20 cellular contexts compared by ENCODE assay signal in the genomic region with DNA sequence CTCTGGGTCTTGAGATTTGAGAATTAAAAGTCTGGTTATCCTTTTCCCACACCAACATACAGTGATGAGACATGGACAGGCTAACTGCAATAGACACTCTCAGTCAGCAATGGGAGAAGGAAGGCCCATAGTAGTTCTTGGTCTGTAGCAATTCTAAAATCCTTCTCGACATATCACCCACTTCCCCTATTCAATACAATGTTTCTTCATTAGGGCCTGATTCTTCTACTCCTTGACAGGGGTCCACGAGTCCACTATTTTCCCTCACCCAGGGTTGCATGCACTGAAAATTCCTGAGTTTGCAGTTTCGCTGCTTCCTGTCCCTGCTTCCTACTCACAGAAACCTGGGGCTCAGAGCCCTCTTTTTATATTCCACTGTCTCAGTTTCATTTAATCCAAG.
DNase-seq lines count a peak whose midpoint lies in the region; ATAC-seq, FAIRE-seq and TF ChIP-seq lines count a peak whose summit lies in the region.
"Had no signal": no experiment of that assay in that cellular context is flagged by ENCODE, and none has a peak within 500 bp of the region (broad histone marks: within the 10 kb centered on the region; RNA-seq: fewer than 3 reads in every experiment).

No MANE protein-coding gene starts in this region.

- no peak overlapping the region for H3K4me2 ChIP-seq in H1 (ENCODE audit: insufficient read depth in 1 of 2, low read depth in 2 of 2, low read length in 2 of 2)
- H3K4me2 ChIP-seq: KMS-11 had no signal

- no peaks in the 10 kb centered on the region for H3K9me3 ChIP-seq in H1 (ENCODE audit: insufficient read depth in 2 of 2, low read depth in 1 of 2, low read length in 1 of 2)
- H3K9me3 ChIP-seq: breast epithelium had no signal

- H3K79me1 ChIP-seq in H1 (ENCODE audit: low read depth, low read length): no peaks in the 10 kb centered on the region

- no peak for TF ChIP-seq POLR2A in H1 (IDR thresholded peaks at IDR 0.05; ENCODE audit: control extremely low read depth in 1 of 2, low read depth in 2 of 2, low read length in 2 of 2)

- H2BK20ac ChIP-seq in H1 (ENCODE audit: low read length): no peak overlapping the region

- no peak overlapping the region for H2BK5ac ChIP-seq in H1 (ENCODE audit: low read depth, low read length)

- H3K9me3 Mint-ChIP-seq in stimulated activated memory B cell treated with anti-CD40 and anti-IgM and Interleukin-4, amounts not matched to agents 10 μg/mL and 1 μg/mL and 100 μg/mL, for 72 hours: peaks cover 11% of the 10 kb centered on the region
- peaks cover 6% of the 10 kb centered on the region for H3K9me3 Mint-ChIP-seq in glutamatergic neuron (ENCODE audit: unreplicated experiment)

- TF ChIP-seq RAD21 in H1 (IDR thresholded peaks at IDR 0.05 in 1 of 2, conservative IDR thresholded peaks at IDR 0.05 in 1 of 2; ENCODE audit: low read depth in 2 of 2, low read length in 2 of 2): no peak

- peaks cover 4% of the 10 kb centered on the region for H3K36me3 Mint-ChIP-seq in stimulated activated memory B cell treated with anti-CD40 and anti-IgM and Interleukin-4, amounts not matched to agents 10 μg/mL and 1 μg/mL and 100 μg/mL, for 72 hours
- no peaks in the 10 kb centered on the region for H3K36me3 Mint-ChIP-seq in glutamatergic neuron (ENCODE audit: unreplicated experiment)
- H3K36me3 Mint-ChIP-seq: activated naive CD8-positive, alpha-beta T cell treated with anti-CD3 and anti-CD28 coated beads, Interleukin-2, amount 10 ng/mL, durations not matched to agents 7 days and 5 days; CD4-positive, CD25-positive, alpha-beta regulatory T cell; naive thymus-derived CD8-positive, alpha-beta T cell had no signal

- no peak overlapping the region for H3K14ac ChIP-seq in H1 (ENCODE audit: insufficient read length)

- no peak overlapping the region for H3K4ac ChIP-seq in H1 (replicated peaks; ENCODE audit: insufficient read length, low read depth, low read length)

- peaks cover 42% of the 10 kb centered on the region for H3K4me1 Mint-ChIP-seq in stimulated activated memory B cell treated with anti-CD40 and anti-IgM and Interleukin-4, amounts not matched to agents 10 μg/mL and 1 μg/mL and 100 μg/mL, for 72 hours
- peaks cover 16% of the 10 kb centered on the region for H3K4me1 Mint-ChIP-seq in glutamatergic neuron (ENCODE audit: low read depth, unreplicated experiment)
- H3K4me1 Mint-ChIP-seq: activated naive CD8-positive, alpha-beta T cell treated with anti-CD3 and anti-CD28 coated beads, Interleukin-2, amount 10 ng/mL, durations not matched to agents 7 days and 5 days; CD4-positive, CD25-positive, alpha-beta regulatory T cell had no signal

- no peak overlapping the region for H2AK5ac ChIP-seq in H1 (ENCODE audit: low read depth, low read length)

- H4K91ac ChIP-seq in H1 (replicated peaks; ENCODE audit: insufficient read length, low read length): no peak overlapping the region

- peak overlapping the region; percentile 19 for H3K4me3 Mint-ChIP-seq in stimulated activated memory B cell treated with anti-CD40 and anti-IgM and Interleukin-4, amounts not matched to agents 10 μg/mL and 1 μg/mL and 100 μg/mL, for 72 hours
- H3K4me3 Mint-ChIP-seq in glutamatergic neuron (ENCODE audit: unreplicated experiment): no peak overlapping the region
- H3K4me3 Mint-ChIP-seq: activated naive CD8-positive, alpha-beta T cell treated with anti-CD3 and anti-CD28 coated beads, Interleukin-2, amount 10 ng/mL, durations not matched to agents 7 days and 5 days; CD4-positive, CD25-positive, alpha-beta regulatory T cell; naive thymus-derived CD8-positive, alpha-beta T cell; T-helper 1 cell treated with Interleukin-12 subunit alpha and Interleukin-12 subunit beta and Interleukin-4 antibody, amounts not matched to agents 30 μg/mL and 1 μg/mL, for 36 hours had no signal

- TF ChIP-seq CTCF in H1 (IDR thresholded peaks at IDR 0.05; ENCODE audit: control extremely low read depth in 1 of 3, insufficient read depth in 1 of 3, low read depth in 1 of 3, low read length in 3 of 3) (no peak), glutamatergic neuron (IDR thresholded peaks at IDR 0.05; ENCODE audit: partially characterized antibody, unreplicated experiment) (no peak), GM13977 (IDR thresholded peaks at IDR 0.05; ENCODE audit: extremely low read depth, insufficient read depth, missing control alignments) (no peak)

- H3K23me2 ChIP-seq in H1 (ENCODE audit: low read depth, low read length): no peaks in the 10 kb centered on the region

- 88% methylated on average over 3 of the region's 3 CpGs; no CpG with 5 or more reads in 1 of the 2 experiments for WGBS in H1 (ENCODE audit: extremely low coverage in 1 of 2, insufficient coverage in 1 of 2, insufficient read length in 1 of 2, insufficient replicate concordance in 2 of 2, low coverage in 1 of 2, low lambda C conversion rate in 2 of 2, missing lambda C conversion rate in 1 of 2), 2 experiments

- no peaks in the 10 kb centered on the region for H3K27me3 ChIP-seq in H1 (replicated peaks in 1 of 4; ENCODE audit: control insufficient read depth in 3 of 4, extremely low read depth in 1 of 4, insufficient read depth in 3 of 4, low read length in 3 of 4)
- H3K27me3 ChIP-seq: breast epithelium had no signal

- ATAC-seq in GM19395 (IDR thresholded peaks at IDR 0.05; ENCODE audit: unreplicated experiment): peak; percentile 43
- ATAC-seq in HG03378 (IDR thresholded peaks at IDR 0.05; ENCODE audit: unreplicated experiment): peak; percentile 30
- peak; percentile 69 for ATAC-seq in stimulated activated memory B cell treated with anti-CD40 and anti-IgM and Interleukin-4, amounts not matched to agents 10 μg/mL and 1 μg/mL and 100 μg/mL, for 72 hours
- ATAC-seq: naive thymus-derived CD8-positive, alpha-beta T cell had no signal

- no peak overlapping the region for H3K9ac ChIP-seq in H1 (replicated peaks in 1 of 4; ENCODE audit: extremely low read depth in 1 of 4, low read depth in 3 of 4, low read length in 3 of 4)
- H3K9ac ChIP-seq: KMS-11 had no signal

- no peak overlapping the region for H4K5ac ChIP-seq in H1 (ENCODE audit: insufficient read length, low read depth, low read length)

- H3K79me2 ChIP-seq in H1 (ENCODE audit: control insufficient read depth in 1 of 2, insufficient read depth in 2 of 2, low read length in 2 of 2): no peaks in the 10 kb centered on the region

- H2BK12ac ChIP-seq in H1 (ENCODE audit: low read depth, low read length): no peak overlapping the region

- H3K27ac ChIP-seq in H1 (ENCODE audit: low read depth, low read length): no peak overlapping the region
- H3K27ac ChIP-seq: breast epithelium, KMS-11, RWPE1 had no signal

- in situ Hi-C loops in GM13977 (cut with MboI; ENCODE audit: low pct_unique_long_range_greater_than_20kb, low sequenced_read_pairs, unreplicated experiment): no loop called here

- no peaks in the 10 kb centered on the region for H3K4me1 ChIP-seq in H1 (replicated peaks in 1 of 4; ENCODE audit: control insufficient read depth in 3 of 4, insufficient read depth in 4 of 4, low read length in 3 of 4)
- H3K4me1 ChIP-seq: breast epithelium had no signal

- no peak for TF ChIP-seq EP300 in H1 (IDR thresholded peaks at IDR 0.05; ENCODE audit: borderline replicate concordance in 1 of 2, low read depth in 2 of 2, low read length in 2 of 2)

- no peak overlapping the region for H3K23ac ChIP-seq in H1 (ENCODE audit: insufficient read length)

- no peak overlapping the region for H2AFZ ChIP-seq in H1 (ENCODE audit: low read length)

- FAIRE-seq in H1 (lab: Jason Lieb, UNC): no peak

- H3K27ac Mint-ChIP-seq in stimulated activated memory B cell treated with anti-CD40 and anti-IgM and Interleukin-4, amounts not matched to agents 10 μg/mL and 1 μg/mL and 100 μg/mL, for 72 hours: peak overlapping the region; percentile 83
- H3K27ac Mint-ChIP-seq in glutamatergic neuron (ENCODE audit: unreplicated experiment): no peak overlapping the region
- H3K27ac Mint-ChIP-seq: activated naive CD8-positive, alpha-beta T cell treated with anti-CD3 and anti-CD28 coated beads, Interleukin-2, amount 10 ng/mL, durations not matched to agents 7 days and 5 days; CD4-positive, CD25-positive, alpha-beta regulatory T cell; T-helper 1 cell treated with Interleukin-12 subunit alpha and Interleukin-12 subunit beta and Interleukin-4 antibody, amounts not matched to agents 30 μg/mL and 1 μg/mL, for 36 hours had no signal

- no peak overlapping the region for H4K8ac ChIP-seq in H1 (ENCODE audit: extremely low read depth, insufficient read depth, low read length)

- H2BK15ac ChIP-seq in H1 (ENCODE audit: low read length): no peak overlapping the region

- no peak for DNase-seq in H1 (ENCODE audit: low read depth in 1 of 2, low spot score in 2 of 2)
- DNase-seq in glutamatergic neuron: no peak
- no peak for DNase-seq in DMS53 (lab: John Stamatoyannopoulos, UW)
- no peak for DNase-seq in GM13977 (ENCODE audit: low spot score)
- DNase-seq in mesenteric fat pad (ENCODE audit: low spot score): no peak
- DNase-seq: activated CD4-positive, alpha-beta T cell treated with anti-CD3 and anti-CD28 coated beads for 48 hours; activated naive CD8-positive, alpha-beta T cell treated with anti-CD3 and anti-CD28 coated beads, Interleukin-2, amount 10 ng/mL, durations not matched to agents 7 days and 5 days; activated T-cell treated with anti-CD3 and anti-CD28 coated beads for 4 hours; CD4-positive, CD25-positive, alpha-beta regulatory T cell; naive thymus-derived CD8-positive, alpha-beta T cell; NCI-H187 treated with DMSO at 0.1 percent for 48 hours; NCI-H524 treated with DMSO at 0.1 percent for 48 hours; retina had no signal

- POLR2A ChIA-PET in H1 (lab: Charles Lee; ENCODE audit: partially characterized antibody): no interaction called here

- no peak overlapping the region for H3K56ac ChIP-seq in H1 (replicated peaks; ENCODE audit: insufficient read length, low read depth, low read length)

- H3K4me3 ChIP-seq in H1 (ENCODE audit: extremely low read depth in 1 of 4, insufficient read depth in 2 of 4, low read depth in 3 of 4, low read length in 4 of 4): no peak overlapping the region
- H3K4me3 ChIP-seq: breast epithelium had no signal

- H3K27me3 Mint-ChIP-seq in stimulated activated memory B cell treated with anti-CD40 and anti-IgM and Interleukin-4, amounts not matched to agents 10 μg/mL and 1 μg/mL and 100 μg/mL, for 72 hours: no peaks in the 10 kb centered on the region
- no peaks in the 10 kb centered on the region for H3K27me3 Mint-ChIP-seq in glutamatergic neuron (ENCODE audit: unreplicated experiment)
- H3K27me3 Mint-ChIP-seq: activated naive CD8-positive, alpha-beta T cell treated with anti-CD3 and anti-CD28 coated beads, Interleukin-2, amount 10 ng/mL, durations not matched to agents 7 days and 5 days; CD4-positive, CD25-positive, alpha-beta regulatory T cell; naive thymus-derived CD8-positive, alpha-beta T cell had no signal

- no peaks in the 10 kb centered on the region for H3K36me3 ChIP-seq in H1 (ENCODE audit: control insufficient read depth in 2 of 4, insufficient read depth in 4 of 4, low read length in 3 of 4)
- H3K36me3 ChIP-seq: breast epithelium had no signal

- H4K20me1 ChIP-seq in H1 (replicated peaks in 1 of 2; ENCODE audit: control insufficient read depth in 1 of 2, insufficient read depth in 2 of 2, low read length in 2 of 2): no peaks in the 10 kb centered on the region

- H2BK120ac ChIP-seq in H1 (replicated peaks; ENCODE audit: low read depth, low read length): no peak overlapping the region

- no peak overlapping the region for H3K18ac ChIP-seq in H1 (ENCODE audit: extremely low read depth, low read length)

- CTCF ChIA-PET in H1 (lab: Charles Lee; ENCODE audit: partially characterized antibody): no interaction called here
